18 cellular contexts compared by ENCODE assay signal in genomic region chr10:17671307-17671706, GRCh38. TPM values are rescaled to one million over a fixed set of nuclear protein-coding genes. Genes with fewer than 3 reads are reported as not detected.
DNase-seq lines count a peak whose midpoint lies in the region; ATAC-seq and TF ChIP-seq lines count a peak whose summit lies in the region.
"Had no signal": no experiment of that assay in that cellular context is flagged by ENCODE, and none has a peak within 500 bp of the region (broad histone marks: within the 10 kb centered on the region; RNA-seq: fewer than 3 reads in every experiment).

No MANE protein-coding gene starts in this region.

- H2AFZ ChIP-seq in mammary epithelial cell (ENCODE audit: low read depth, low read length) = no peak overlapping the region
- H2AFZ ChIP-seq in mesenchymal stem cell (ENCODE audit: low read depth, low read length) = no peak overlapping the region

- H3K27ac ChIP-seq in mammary epithelial cell (ENCODE audit: insufficient read depth, low read depth, low read length) (no peak overlapping the region), mesenchymal stem cell (ENCODE audit: low read length, poor library complexity, severe bottlenecking) (no peak overlapping the region)
- H3K27ac ChIP-seq: adrenal gland, left ventricle myocardium inferior had no signal

- no TSS peak for BruUV-seq in mammary epithelial cell (replicated peaks; lab: Mats Ljungman, UMichigan)
- no TSS peak for BruUV-seq in MCF 10A (replicated peaks; lab: Mats Ljungman, UMichigan)

- no peak overlapping the region for H2BK12ac ChIP-seq in mesenchymal stem cell (ENCODE audit: low read length in 2 of 2)

- H3K23ac ChIP-seq in mesenchymal stem cell (ENCODE audit: low read length in 2 of 2) = no peak overlapping the region

- POLR2A ChIA-PET in MCF 10A (lab: Yijun Ruan, JAX) = interaction anchor here (0.8 to 9.1 kb wide), 8 partner anchors 8 to 54 kb away, joined by 3 to 151 read pairs (median 5); partner anchors contain the start of genes HACD1 and STAM

- H3K4me2 ChIP-seq in mammary epithelial cell (ENCODE audit: insufficient read depth, low read depth, low read length) (no peak overlapping the region), mesenchymal stem cell (ENCODE audit: low read length, poor library complexity, severe bottlenecking) (no peak overlapping the region)

- H3K9me3 Mint-ChIP-seq in MCF 10A (ENCODE audit: unreplicated experiment) = no peaks in the 10 kb centered on the region
- H3K9me3 Mint-ChIP-seq in T-helper 2 cell treated with Interferon-gamma antibody and Interleukin-4, amounts not matched to agents 5 μg/mL and 100 μg/mL, for 36 hours = no peaks in the 10 kb centered on the region
- H3K9me3 Mint-ChIP-seq: CD8-positive, alpha-beta T cell; naive B cell had no signal

- ATAC-seq in T-helper 17 cell = no peak
- ATAC-seq: CD8-positive, alpha-beta T cell; HCT116 had no signal

- CTCF ChIA-PET in mammary epithelial cell (lab: Charles Lee; ENCODE audit: low non-redundant PET) = no interaction called here
- CTCF ChIA-PET in MCF 10A (lab: Yijun Ruan, JAX) = interaction anchor here (6.0 kb wide), 1 partner anchor 27 kb away, joined by 33 read pairs; the partner anchor contains the start of gene STAM

- no peak overlapping the region for H3K4me3 Mint-ChIP-seq in MCF 10A (ENCODE audit: unreplicated experiment)
- no peak overlapping the region for H3K4me3 Mint-ChIP-seq in T-helper 17 cell
- no peak overlapping the region for H3K4me3 Mint-ChIP-seq in T-helper 2 cell treated with Interferon-gamma antibody and Interleukin-4, amounts not matched to agents 5 μg/mL and 100 μg/mL, for 36 hours
- H3K4me3 Mint-ChIP-seq: CD8-positive, alpha-beta T cell had no signal

- H3K4me3 ChIP-seq in mammary epithelial cell (replicated peaks in 1 of 3; ENCODE audit: insufficient read depth in 1 of 3, low read depth in 2 of 3, low read length in 3 of 3) (no peak overlapping the region), mesenchymal stem cell (ENCODE audit: insufficient read depth in 1 of 2, low read depth in 1 of 2, low read length in 2 of 2) (no peak overlapping the region)
- H3K4me3 ChIP-seq: adrenal gland, left ventricle myocardium inferior had no signal

- H2BK15ac ChIP-seq in mesenchymal stem cell (ENCODE audit: low read depth, poor library complexity, severe bottlenecking) = no peak overlapping the region

- no peaks in the 10 kb centered on the region for H3K27me3 ChIP-seq in mammary epithelial cell (ENCODE audit: insufficient read depth, low read length)
- H3K27me3 ChIP-seq in mesenchymal stem cell (ENCODE audit: control insufficient read depth in 1 of 2, insufficient read depth in 1 of 2, low read length in 2 of 2) = no peaks in the 10 kb centered on the region
- H3K27me3 ChIP-seq: adrenal gland had no signal

- 30% methylated on average over 3 of the region's 3 CpGs for WGBS in mammary epithelial cell (ENCODE audit: low coverage, missing lambda C conversion rate)
- 83% methylated on average over 1 of the region's 3 CpGs for WGBS in mesenchymal stem cell

- H3K4ac ChIP-seq in mesenchymal stem cell (ENCODE audit: low read depth in 1 of 2, low read length in 2 of 2) = no peak overlapping the region

- intact Hi-C loops in mammary epithelial cell (cut with micrococcal nuclease) (loop anchor here (5.0 kb wide), 1 partner anchor 54 kb away; the partner anchor contains the start of gene HACD1), MCF 10A (cut with micrococcal nuclease) (no loop called here)

- H3K36me3 Mint-ChIP-seq in MCF 10A (ENCODE audit: insufficient read depth, unreplicated experiment) (peaks cover 4% of the 10 kb centered on the region), T-helper 17 cell (ENCODE audit: low read depth) (peaks cover 3% of the 10 kb centered on the region)
- peaks cover 17% of the 10 kb centered on the region for H3K36me3 Mint-ChIP-seq in T-helper 2 cell treated with Interferon-gamma antibody and Interleukin-4, amounts not matched to agents 5 μg/mL and 100 μg/mL, for 36 hours (ENCODE audit: low read depth)
- H3K36me3 Mint-ChIP-seq: naive B cell had no signal

- H3K9ac ChIP-seq in mammary epithelial cell (ENCODE audit: insufficient read depth, low read length) (no peak overlapping the region), mesenchymal stem cell (ENCODE audit: low read length) (no peak overlapping the region)

- no peaks in the 10 kb centered on the region for H4K20me1 ChIP-seq in mammary epithelial cell (ENCODE audit: insufficient read depth, low read length)

- no peak overlapping the region for H2AK5ac ChIP-seq in mesenchymal stem cell (ENCODE audit: low read length, severe bottlenecking)

- peaks cover 24% of the 10 kb centered on the region for H3K4me1 Mint-ChIP-seq in MCF 10A (ENCODE audit: insufficient read depth, unreplicated experiment)
- H3K4me1 Mint-ChIP-seq in T-helper 17 cell = peaks cover 47% of the 10 kb centered on the region
- H3K4me1 Mint-ChIP-seq in T-helper 2 cell treated with Interferon-gamma antibody and Interleukin-4, amounts not matched to agents 5 μg/mL and 100 μg/mL, for 36 hours (ENCODE audit: low read depth) = peaks cover 53% of the 10 kb centered on the region

- no peak overlapping the region for H3K14ac ChIP-seq in mesenchymal stem cell (ENCODE audit: low read length in 2 of 2)

- no peak overlapping the region for H4K8ac ChIP-seq in mesenchymal stem cell (ENCODE audit: low read length)

- H4K91ac ChIP-seq in mesenchymal stem cell (ENCODE audit: low read length) = no peak overlapping the region

- DNase-seq in mammary epithelial cell (peak; percentile 25), MCF 10A (ENCODE audit: unreplicated experiment) (no peak), T-helper 17 cell (no peak), iPS DF 4.7 (ENCODE audit: extremely low read depth, low spot score) (peak; percentile 38), NCI-H2227 (lab: John Stamatoyannopoulos, UW; ENCODE audit: unreplicated experiment) (no peak), mesenchymal stem cell (no peak)
- DNase-seq in activated T-cell treated with anti-CD3 and anti-CD28 coated beads, Interleukin-2, amount 50 U/mL, for 1 hour = no peak
- DNase-seq in T-helper 2 cell treated with Interferon-gamma antibody and Interleukin-4, amounts not matched to agents 5 μg/mL and 100 μg/mL, for 36 hours (ENCODE audit: low spot score) = no peak
- DNase-seq: activated CD4-positive, alpha-beta T cell treated with anti-CD3 and anti-CD28 coated beads, Interleukin-2, amount 50 U/mL, for 4 hours; adrenal gland; CD8-positive, alpha-beta T cell; cerebellar nuclear complex; head of caudate nucleus; left ventricle myocardium inferior; naive B cell; NCI-H187; NCI-H748 treated with DMSO at 0.1 percent for 48 hours had no signal

- H3K79me2 ChIP-seq in mammary epithelial cell (ENCODE audit: insufficient read depth, low read length) = peaks cover 89% of the 10 kb centered on the region

- H3K27ac Mint-ChIP-seq in MCF 10A (ENCODE audit: low read depth, unreplicated experiment) (no peak overlapping the region), T-helper 17 cell (peak overlapping the region; percentile 95)
- no peak overlapping the region for H3K27ac Mint-ChIP-seq in T-helper 2 cell treated with Interferon-gamma antibody and Interleukin-4, amounts not matched to agents 5 μg/mL and 100 μg/mL, for 36 hours
- H3K27ac Mint-ChIP-seq: CD8-positive, alpha-beta T cell had no signal

- dilution Hi-C loops in mammary epithelial cell (cut with HindIII; ENCODE audit: low sequenced_read_pairs) = no loop called here

- H2BK120ac ChIP-seq in mesenchymal stem cell (ENCODE audit: low read depth, low read length) = no peak overlapping the region

- H3K79me1 ChIP-seq in mesenchymal stem cell (replicated peaks; ENCODE audit: low read length, poor library complexity, severe bottlenecking) = peaks cover 11% of the 10 kb centered on the region

- H3K27me3 Mint-ChIP-seq in MCF 10A (ENCODE audit: insufficient read depth, unreplicated experiment) (no peaks in the 10 kb centered on the region), T-helper 17 cell (no peaks in the 10 kb centered on the region)
- no peaks in the 10 kb centered on the region for H3K27me3 Mint-ChIP-seq in T-helper 2 cell treated with Interferon-gamma antibody and Interleukin-4, amounts not matched to agents 5 μg/mL and 100 μg/mL, for 36 hours (ENCODE audit: low read depth)
- H3K27me3 Mint-ChIP-seq: naive B cell had no signal

- TF ChIP-seq CTCF in mammary epithelial cell (conservative IDR thresholded peaks at IDR 0.05 in 1 of 2, IDR thresholded peaks at IDR 0.05 in 1 of 2; ENCODE audit: extremely low read depth in 1 of 2, insufficient read depth in 1 of 2, low read depth in 1 of 2, low read length in 2 of 2) = no peak
- TF ChIP-seq CTCF in MCF 10A (IDR thresholded peaks at IDR 0.05; ENCODE audit: unreplicated experiment) = no peak

- H3K36me3 ChIP-seq in mammary epithelial cell (ENCODE audit: insufficient read depth, low read length) = no peaks in the 10 kb centered on the region
- no peaks in the 10 kb centered on the region for H3K36me3 ChIP-seq in mesenchymal stem cell (ENCODE audit: control insufficient read depth in 1 of 2, insufficient read depth in 2 of 2, low read depth in 1 of 2, low read length in 2 of 2)
- H3K36me3 ChIP-seq: adrenal gland, left ventricle myocardium inferior had no signal

- H3K18ac ChIP-seq in mesenchymal stem cell (ENCODE audit: low read depth in 1 of 2, low read length in 2 of 2) = peak overlapping the region in 1 of 2 experiments; percentile 70

- no peak overlapping the region for H2BK5ac ChIP-seq in mesenchymal stem cell (ENCODE audit: low read depth, low read length, poor library complexity, severe bottlenecking)

- peaks cover 22% of the 10 kb centered on the region for H3K4me1 ChIP-seq in mammary epithelial cell (ENCODE audit: insufficient read depth, low read length)
- peaks cover 8% of the 10 kb centered on the region for H3K4me1 ChIP-seq in mesenchymal stem cell (ENCODE audit: control insufficient read depth, insufficient read depth, low read depth, low read length)

- in situ Hi-C loops in mammary epithelial cell (cut with MboI; ENCODE audit: low sequenced_read_pairs in 2 of 2) = no loop called here

- H3K9me3 ChIP-seq in mammary epithelial cell (replicated peaks; ENCODE audit: insufficient read depth, low read length) (no peaks in the 10 kb centered on the region), T-helper 17 cell (ENCODE audit: control insufficient read depth, low read length, poor library complexity, severe bottlenecking) (no peaks in the 10 kb centered on the region), mesenchymal stem cell (ENCODE audit: control insufficient read depth, low read length) (no peaks in the 10 kb centered on the region)
- H3K9me3 ChIP-seq: adrenal gland, left ventricle myocardium inferior had no signal

RNA-seq across cellular contexts. Expression of gene STAM, which starts 27.4 kb away (rescaled TPM):
- 10 to 100 TPM; 32.0 to 35.9 TPM for total RNA-seq in mammary epithelial cell
- 29.1 TPM for polyA plus RNA-seq in mammary epithelial cell
- 32.1 TPM for polyA minus RNA-seq in mammary epithelial cell
- 35.4 and 55.5 TPM in 2 replicates for total RNA-seq in MCF 10A (2022)
- 10 to 100 TPM; 55.9 to 65.8 TPM for total RNA-seq in T-helper 17 cell
- 27.5 TPM for polyA plus RNA-seq in mesenchymal stem cell (2013, experiment 1 of 2)
- polyA plus RNA-seq in mesenchymal stem cell (2013, experiment 2 of 2) = 26.7 TPM

RNA-seq across cellular contexts. Expression of gene HACD1, which starts 54.1 kb away (rescaled TPM):
- total RNA-seq in mammary epithelial cell (10 to 100 TPM; 30.3 to 35.4 TPM), MCF 10A (2022) (29.6 and 34.2 TPM in 2 replicates), T-helper 17 cell (1 to 10 TPM in 1 of 2 donors, under 1 TPM in 1; 0.44 to 3.7 TPM)
- 15.7 TPM for polyA plus RNA-seq in mammary epithelial cell
- 18.2 TPM for polyA minus RNA-seq in mammary epithelial cell
- 42.1 TPM for polyA plus RNA-seq in mesenchymal stem cell (2013, experiment 1 of 2)
- 45.0 TPM for polyA plus RNA-seq in mesenchymal stem cell (2013, experiment 2 of 2)
- total RNA-seq: CD8-positive, alpha-beta T cell had no signal

Comparison
In these comparisons a context has a peak if more than half of its experiments do, and no peak if none do; other contexts are left out.
1. DNase-seq: peak in mammary epithelial cell (single experiment) and iPS DF 4.7 (single experiment); none in MCF 10A (single experiment), T-helper 17 cell (0 of 3), activated T-cell treated with anti-CD3 and anti-CD28 coated beads, Interleukin-2, amount 50 U/mL, for 1 hour (single experiment), NCI-H2227 (single experiment), T-helper 2 cell treated with Interferon-gamma antibody and Interleukin-4, amounts not matched to agents 5 μg/mL and 100 μg/mL, for 36 hours (single experiment) and mesenchymal stem cell (single experiment).